ENCODE assay signal across 12 cellular contexts in the genomic region with DNA sequence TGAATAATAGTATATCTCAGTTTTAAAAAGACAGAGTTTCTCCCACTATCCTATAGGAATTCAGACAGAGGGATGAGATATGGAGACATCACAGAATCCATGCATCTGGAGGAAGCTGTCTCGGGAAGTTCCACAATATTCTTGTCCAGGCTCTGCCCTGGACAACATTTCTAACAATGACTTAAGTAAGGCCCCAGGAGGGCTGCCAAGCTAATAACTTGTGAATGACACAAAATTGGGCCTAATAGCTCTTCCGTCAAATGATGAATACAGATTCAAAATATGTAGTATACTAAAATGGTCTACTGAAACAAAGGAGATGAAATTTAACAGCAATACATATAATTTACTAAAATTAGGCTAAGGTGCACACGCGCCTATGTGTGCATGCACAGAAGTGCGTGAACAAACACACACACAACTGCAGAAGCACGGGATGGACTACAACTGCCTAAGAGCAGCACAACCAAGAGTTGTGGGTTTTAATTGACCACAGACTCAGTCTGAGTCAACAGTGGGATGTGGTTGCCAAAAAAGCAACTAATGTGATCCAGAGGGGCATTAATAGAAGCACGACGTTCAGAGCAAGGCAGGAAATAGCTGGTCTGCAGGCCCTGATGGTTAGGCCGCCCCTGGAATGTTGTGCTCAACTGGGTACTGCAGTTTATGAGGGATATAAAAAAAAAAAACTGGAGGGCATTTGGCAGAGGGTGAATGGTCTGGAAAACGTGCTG. TPM values are rescaled to one million over a fixed set of nuclear protein-coding genes. Genes with fewer than 3 reads are reported as not detected.
A peak's percentile ranks its signal among the peaks of the same experiment; 100 is the strongest.
DNase-seq lines count a peak whose midpoint lies in the region; ATAC-seq and TF ChIP-seq lines count a peak whose summit lies in the region.
"Had no signal": no experiment of that assay in that cellular context is flagged by ENCODE, and none has a peak within 500 bp of the region (broad histone marks: within the 10 kb centered on the region; RNA-seq: fewer than 3 reads in every experiment).

No MANE protein-coding gene starts in this region.

- TF ChIP-seq CTCF in A673 (conservative IDR thresholded peaks at IDR 0.05; ENCODE audit: low read depth, low read length) (no peak), RWPE2 (IDR thresholded peaks at IDR 0.05; ENCODE audit: poor library complexity, severe bottlenecking) (no peak), testis (IDR thresholded peaks at IDR 0.05) (no peak)

- no peaks in the 10 kb centered on the region for H3K9me3 Mint-ChIP-seq in activated CD4-positive, alpha-beta T cell treated with anti-CD3 and anti-CD28 coated beads, Interleukin-2, amount 10 ng/mL, durations not matched to agents 7 days and 5 days
- H3K9me3 Mint-ChIP-seq: activated T-cell treated with anti-CD3 and anti-CD28 coated beads, Interleukin-2, amount 50 U/mL, for 24 hours had no signal

- no peak overlapping the region for H3K9ac ChIP-seq in GM23248

- POLR2A ChIA-PET in A673 (lab: Charles Lee; ENCODE audit: low non-redundant PET), result no interaction called here
- POLR2A ChIA-PET in activated CD4-positive, alpha-beta T cell treated with anti-CD3 and anti-CD28 coated beads, Interleukin-2, amount 10 ng/mL, durations not matched to agents 7 days and 5 days (lab: Charles Lee), result no interaction called here

- H4K20me1 ChIP-seq in GM23248 (ENCODE audit: insufficient read depth), result no peaks in the 10 kb centered on the region

- H3K9me3 ChIP-seq in A673 (ENCODE audit: low read depth, low read length, poor library complexity, severe bottlenecking) (no peaks in the 10 kb centered on the region), GM23248 (ENCODE audit: low read depth) (no peaks in the 10 kb centered on the region), RWPE2 (ENCODE audit: severe bottlenecking) (no peaks in the 10 kb centered on the region), testis (no peaks in the 10 kb centered on the region)
- H3K9me3 ChIP-seq: thyroid gland had no signal

- H3K4me1 ChIP-seq in A673 (ENCODE audit: insufficient read depth, low read length, poor library complexity, severe bottlenecking) (peaks cover 1% of the 10 kb centered on the region), GM23248 (ENCODE audit: insufficient read depth) (peaks cover 32% of the 10 kb centered on the region), RWPE2 (ENCODE audit: insufficient read depth, poor library complexity, severe bottlenecking) (peaks cover 27% of the 10 kb centered on the region), testis (no peaks in the 10 kb centered on the region)
- H3K4me1 ChIP-seq: thyroid gland had no signal

- ATAC-seq in RWPE2 (ENCODE audit: low read depth) (peak; percentile 64), GM18858 (IDR thresholded peaks at IDR 0.05; ENCODE audit: unreplicated experiment) (no peak), GM21526 (IDR thresholded peaks at IDR 0.05; ENCODE audit: low FRiP score, unreplicated experiment) (no peak)

- H3K27ac ChIP-seq in A673 (ENCODE audit: low read depth, low read length, poor library complexity, severe bottlenecking) (no peak overlapping the region), GM23248 (peak overlapping the region; percentile 68), RWPE2 (ENCODE audit: poor library complexity, severe bottlenecking) (peak overlapping the region; percentile 84), testis (no peak overlapping the region)
- H3K27ac ChIP-seq: thyroid gland had no signal

- no peak overlapping the region for H2AFZ ChIP-seq in GM23248

- CTCF ChIA-PET in A673 (lab: Charles Lee), result no interaction called here
- CTCF ChIA-PET in activated CD4-positive, alpha-beta T cell treated with anti-CD3 and anti-CD28 coated beads, Interleukin-2, amount 10 ng/mL, durations not matched to agents 7 days and 5 days (lab: Charles Lee), result no interaction called here

- H3K27ac Mint-ChIP-seq in activated CD4-positive, alpha-beta T cell treated with anti-CD3 and anti-CD28 coated beads, Interleukin-2, amount 10 ng/mL, durations not matched to agents 7 days and 5 days, result no peak overlapping the region
- H3K27ac Mint-ChIP-seq: activated T-cell treated with anti-CD3 and anti-CD28 coated beads, Interleukin-2, amount 50 U/mL, for 24 hours; CD4-positive, alpha-beta memory T cell had no signal

- no peak for TF ChIP-seq POLR2A in testis (IDR thresholded peaks at IDR 0.05)

- in situ Hi-C loops in GM23248 (cut with MboI), result loop anchor here (10.0 kb wide), 1 partner anchor 57 kb away; no protein-coding TSS in a partner anchor

- no peaks in the 10 kb centered on the region for H3K79me2 ChIP-seq in GM23248 (ENCODE audit: insufficient read depth)

- H3K36me3 Mint-ChIP-seq in activated CD4-positive, alpha-beta T cell treated with anti-CD3 and anti-CD28 coated beads, Interleukin-2, amount 10 ng/mL, durations not matched to agents 7 days and 5 days (ENCODE audit: low read depth), result no peaks in the 10 kb centered on the region
- H3K36me3 Mint-ChIP-seq: CD4-positive, alpha-beta memory T cell had no signal

- H3K36me3 ChIP-seq in A673 (ENCODE audit: insufficient read depth, low read length, poor library complexity, severe bottlenecking), result no peaks in the 10 kb centered on the region
- no peaks in the 10 kb centered on the region for H3K36me3 ChIP-seq in GM23248 (ENCODE audit: low read depth)
- H3K36me3 ChIP-seq in RWPE2 (ENCODE audit: low read depth), result no peaks in the 10 kb centered on the region
- no peaks in the 10 kb centered on the region for H3K36me3 ChIP-seq in testis (ENCODE audit: low read depth, missing control alignments)
- H3K36me3 ChIP-seq: thyroid gland had no signal

- peak overlapping the region; percentile 47 for H3K4me2 ChIP-seq in GM23248 (ENCODE audit: unreplicated experiment)

- no TSS peak for BruUV-seq in A673 (replicated peaks; lab: Mats Ljungman, UMichigan)

- DNase-seq in A673 (ENCODE audit: low spot score) (peak; percentile 46), GM23248 (peak; percentile 91), RWPE2 (ENCODE audit: low spot score) (no peak), foreskin melanocyte (peak; percentile 97), testis (no peak)
- DNase-seq in activated CD4-positive, alpha-beta T cell treated with anti-CD3 and anti-CD28 coated beads, Interleukin-2, amount 10 ng/mL, durations not matched to agents 7 days and 5 days, result no peak
- DNase-seq: activated T-cell treated with anti-CD3 and anti-CD28 coated beads, Interleukin-2, amount 50 U/mL, for 24 hours; CD4-positive, alpha-beta memory T cell; thyroid gland had no signal

- H3K4me3 Mint-ChIP-seq in activated CD4-positive, alpha-beta T cell treated with anti-CD3 and anti-CD28 coated beads, Interleukin-2, amount 10 ng/mL, durations not matched to agents 7 days and 5 days, result no peak overlapping the region
- H3K4me3 Mint-ChIP-seq: activated T-cell treated with anti-CD3 and anti-CD28 coated beads, Interleukin-2, amount 50 U/mL, for 24 hours; CD4-positive, alpha-beta memory T cell had no signal

- H3K4me1 Mint-ChIP-seq in activated CD4-positive, alpha-beta T cell treated with anti-CD3 and anti-CD28 coated beads, Interleukin-2, amount 10 ng/mL, durations not matched to agents 7 days and 5 days, result peaks cover 10% of the 10 kb centered on the region

- intact Hi-C loops in A673 (cut with micrococcal nuclease; ENCODE audit: unreplicated experiment), result no loop called here
- intact Hi-C loops in testis (cut with DNase I; ENCODE audit: low total_unique reads), result no loop called here

- no peaks in the 10 kb centered on the region for H3K27me3 ChIP-seq in A673 (replicated peaks; ENCODE audit: insufficient read depth, low read depth, low read length, poor library complexity)
- 0 out of 2 replicates have a peak, but pooled peaks cover 2% of the 10 kb centered on the region for H3K27me3 ChIP-seq in GM23248 (replicated peaks; ENCODE audit: insufficient read depth)
- H3K27me3 ChIP-seq in RWPE2 (ENCODE audit: insufficient read depth, poor library complexity, severe bottlenecking), result no peaks in the 10 kb centered on the region
- no peaks in the 10 kb centered on the region for H3K27me3 ChIP-seq in testis
- H3K27me3 ChIP-seq: thyroid gland had no signal

- H3K27me3 Mint-ChIP-seq in activated CD4-positive, alpha-beta T cell treated with anti-CD3 and anti-CD28 coated beads, Interleukin-2, amount 10 ng/mL, durations not matched to agents 7 days and 5 days, result peaks cover 4% of the 10 kb centered on the region

- 3% methylated on average over 10 of the region's 10 CpGs for WGBS in GM23248 (ENCODE audit: low coverage in 1 of 2, low lambda C conversion rate in 2 of 2, missing lambda C conversion rate in 2 of 2), 2 experiments
- WGBS in testis, 2 donors, result 67 to 76% methylated on average over 10 of the region's 10 CpGs

- H3F3A ChIP-seq in GM23248 (ENCODE audit: insufficient read depth), result peaks cover 34% of the 10 kb centered on the region

- H3K4me3 ChIP-seq in A673 (ENCODE audit: low read depth, low read length, poor library complexity, severe bottlenecking) (no peak overlapping the region), GM23248 (no peak overlapping the region), RWPE2 (ENCODE audit: severe bottlenecking) (no peak overlapping the region), testis (no peak overlapping the region)
- H3K4me3 ChIP-seq: thyroid gland had no signal

- no peaks in the 10 kb centered on the region for H3K9me2 ChIP-seq in GM23248 (ENCODE audit: insufficient read depth)

RNA-seq across cellular contexts. Expression of gene HS3ST2, which starts 26.3 kb away (rescaled TPM):
- total RNA-seq in A673 (2021) (0.24 TPM in 1 of 2 replicates, not detected in the other), testis (1 to 10 TPM in 1 of 2 donors, under 1 TPM in 1; 0.87 to 4.4 TPM)
- not detected in 2 replicates for total RNA-seq in GM23248 (2014; rRNA removed; shearing (Covaris generic))
- polyA plus RNA-seq in GM23248 (2016; fragmentation: Nextera tagmentation; extraction: Ambion mirVana) (not detected in 2 replicates), testis (ENCODE audit: insufficient read depth, low read depth, low replicate concordance) (0.88 TPM)
- total RNA-seq in activated CD4-positive, alpha-beta T cell treated with anti-CD3 and anti-CD28 coated beads, Interleukin-2, amount 10 ng/mL, durations not matched to agents 7 days and 5 days, result not detected
- total RNA-seq: lung microvascular endothelial cell had no signal
- polyA plus RNA-seq: CD4-positive, alpha-beta memory T cell had no signal

Comparison
In these comparisons a context has a peak if more than half of its experiments do, and no peak if none do; other contexts are left out.
1. DNase-seq: peak in A673 (single experiment), GM23248 (single experiment) and foreskin melanocyte (single experiment); none in RWPE2 (single experiment), activated CD4-positive, alpha-beta T cell treated with anti-CD3 and anti-CD28 coated beads, Interleukin-2, amount 10 ng/mL, durations not matched to agents 7 days and 5 days (single experiment) and testis (single experiment).
2. H3K27ac ChIP-seq: peak in GM23248 (single experiment) and RWPE2 (single experiment); none in A673 (single experiment) and testis (0 of 2).